1 cellular context compared by ENCODE assay signal in genomic region chr20:49560186-49560585, GRCh38.
TF ChIP-seq lines count a peak whose summit lies in the region.

No MANE protein-coding gene starts in this region.

TF ChIP-seq in H1, 55 proteins besides CTCF, POLR2A, EP300 and RAD21:
- TF ChIP-seq SIN3A (conservative IDR thresholded peaks at IDR 0.05 in 1 of 2, IDR thresholded peaks at IDR 0.05 in 1 of 2; ENCODE audit: low read depth in 1 of 2, low read length in 2 of 2) = no peak
- TF ChIP-seq POU5F1 (IDR thresholded peaks at IDR 0.05; ENCODE audit: low read depth, low read length) = no peak
- no peak for TF ChIP-seq TAF1 (IDR thresholded peaks at IDR 0.05; ENCODE audit: low read depth, low read length)
- TF ChIP-seq POLR2AphosphoS5 (IDR thresholded peaks at IDR 0.05; ENCODE audit: low read depth, low read length) = no peak
- no peak for TF ChIP-seq CEBPB (IDR thresholded peaks at IDR 0.05; ENCODE audit: low read depth, low read length)
- no peak for TF ChIP-seq MAFK (IDR thresholded peaks at IDR 0.05; ENCODE audit: low read depth, low read length)
- TF ChIP-seq ZNF274 (IDR thresholded peaks at IDR 0.05; ENCODE audit: borderline replicate concordance, extremely low read depth, low read length) = no peak
- no peak for TF ChIP-seq CBX5 (IDR thresholded peaks at IDR 0.05; ENCODE audit: low read depth, low read length)
- TF ChIP-seq BACH1 (IDR thresholded peaks at IDR 0.05; ENCODE audit: low read length) = no peak
- TF ChIP-seq CHD2 (IDR thresholded peaks at IDR 0.05; ENCODE audit: low read length) = no peak
- TF ChIP-seq KDM4A (IDR thresholded peaks at IDR 0.05; ENCODE audit: low read depth, low read length, severe bottlenecking) = no peak
- no peak for TF ChIP-seq ASH2L (IDR thresholded peaks at IDR 0.05; ENCODE audit: low read length)
- no peak for TF ChIP-seq TEAD4 (IDR thresholded peaks at IDR 0.05; ENCODE audit: low read depth, low read length)
- no peak for TF ChIP-seq YY1 (IDR thresholded peaks at IDR 0.05; ENCODE audit: low read depth, low read length)
- no peak for TF ChIP-seq ATF3 (IDR thresholded peaks at IDR 0.05; ENCODE audit: insufficient read depth, low read depth, low read length)
- no peak for TF ChIP-seq ATF2 (IDR thresholded peaks at IDR 0.05; ENCODE audit: low read length)
- TF ChIP-seq E2F6 (IDR thresholded peaks at IDR 0.05) = no peak
- TF ChIP-seq RBBP5 (IDR thresholded peaks at IDR 0.05; ENCODE audit: borderline replicate concordance, low read depth, low read length) = no peak
- no peak for TF ChIP-seq TAF7 (optimal IDR thresholded peaks at IDR 0.05; ENCODE audit: borderline replicate concordance, low read depth, low read length)
